1 cellular context compared by ENCODE assay signal in the genomic region with DNA sequence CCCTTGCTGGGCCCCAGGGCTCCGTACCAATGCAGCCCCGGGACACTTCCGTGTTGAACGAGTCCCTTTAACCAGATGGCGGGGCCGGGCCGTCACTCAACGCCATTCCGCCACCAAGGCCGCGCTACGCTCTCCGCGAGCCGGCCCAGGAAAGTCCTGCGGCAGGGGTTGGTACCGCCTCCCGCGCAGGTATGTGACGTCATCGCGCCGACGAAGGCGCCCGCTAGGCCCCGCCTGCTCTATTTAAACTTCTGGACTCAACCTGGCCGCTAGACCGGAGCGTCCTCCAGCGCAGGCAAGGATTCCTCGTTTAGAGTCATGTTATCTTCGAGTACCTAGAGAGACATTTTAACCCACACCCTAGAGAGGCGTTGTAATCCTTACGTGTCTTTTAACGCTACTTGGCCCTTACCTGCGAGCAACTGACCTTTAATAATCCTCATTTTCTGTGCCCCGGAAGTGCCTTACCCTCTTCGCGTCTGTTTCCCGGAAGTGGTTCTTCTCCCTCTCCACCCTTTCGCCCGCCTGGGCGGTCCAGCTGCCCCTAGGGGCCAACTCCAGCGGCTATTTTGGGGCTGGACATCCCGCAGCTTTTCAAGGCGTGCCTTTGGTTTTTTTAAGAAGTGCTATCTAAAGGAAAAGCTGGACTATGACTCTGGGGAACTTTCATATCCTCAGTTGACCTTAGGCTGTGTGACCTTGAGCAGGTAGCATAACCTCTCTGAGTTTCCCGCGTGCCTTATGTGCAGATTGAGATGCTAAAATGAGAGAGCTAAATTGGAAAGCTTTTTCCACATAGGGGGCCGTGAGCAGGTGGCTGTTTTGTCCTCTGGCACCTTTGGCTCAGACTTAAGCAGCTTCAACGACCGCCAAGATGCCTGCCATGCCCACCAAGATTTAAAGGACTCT.
A peak's percentile ranks its signal among the peaks of the same experiment; 100 is the strongest.
TF ChIP-seq lines count a peak whose summit lies in the region.

TSS of gene PNPLA4 (minus strand) at position 155 of the 909 bp plus-strand sequence. CDS start 1,294 bp downstream, outside the sequence.

TF ChIP-seq in HepG2, 621 proteins besides CTCF, POLR2A, EP300 and RAD21 (continued from another document):
- TF ChIP-seq AHDC1 (CRISPR knock-in tag; IDR thresholded peaks at IDR 0.05; ENCODE audit: borderline replicate concordance) (no peak), SRSF1 (optimal IDR thresholded peaks at IDR 0.05; ENCODE audit: low read depth, low read length) (peak; percentile 77), EHMT2 (IDR thresholded peaks at IDR 0.05; ENCODE audit: borderline replicate concordance, low read depth, low read length) (peak; percentile 71; the same call in 1 of the 2 replicates), ZNF350 (CRISPR knock-in tag; IDR thresholded peaks at IDR 0.05; ENCODE audit: borderline replicate concordance, low read depth) (0 out of 2 replicates have a peak, but pooled peaks have one; percentile 42), ZMYM4 (CRISPR knock-in tag; IDR thresholded peaks at IDR 0.05) (peak; percentile 75; the same call in 1 of the 2 replicates), ZNF136 (CRISPR knock-in tag; IDR thresholded peaks at IDR 0.05; ENCODE audit: low read depth) (0 out of 2 replicates have a peak, but pooled peaks have one; percentile 42), ZNF878 (CRISPR knock-in tag; IDR thresholded peaks at IDR 0.05) (0 out of 2 replicates have a peak, but pooled peaks have one; percentile 41), SRY (CRISPR knock-in tag; IDR thresholded peaks at IDR 0.05) (0 out of 2 replicates have a peak, but pooled peaks have one; percentile 43), ATF7 (IDR thresholded peaks at IDR 0.05) (peak; percentile 97), ATF7 (CRISPR knock-in tag; IDR thresholded peaks at IDR 0.05) (peak; percentile 49; the same call in 1 of the 2 replicates)
- TF ChIP-seq, protein P1, sequence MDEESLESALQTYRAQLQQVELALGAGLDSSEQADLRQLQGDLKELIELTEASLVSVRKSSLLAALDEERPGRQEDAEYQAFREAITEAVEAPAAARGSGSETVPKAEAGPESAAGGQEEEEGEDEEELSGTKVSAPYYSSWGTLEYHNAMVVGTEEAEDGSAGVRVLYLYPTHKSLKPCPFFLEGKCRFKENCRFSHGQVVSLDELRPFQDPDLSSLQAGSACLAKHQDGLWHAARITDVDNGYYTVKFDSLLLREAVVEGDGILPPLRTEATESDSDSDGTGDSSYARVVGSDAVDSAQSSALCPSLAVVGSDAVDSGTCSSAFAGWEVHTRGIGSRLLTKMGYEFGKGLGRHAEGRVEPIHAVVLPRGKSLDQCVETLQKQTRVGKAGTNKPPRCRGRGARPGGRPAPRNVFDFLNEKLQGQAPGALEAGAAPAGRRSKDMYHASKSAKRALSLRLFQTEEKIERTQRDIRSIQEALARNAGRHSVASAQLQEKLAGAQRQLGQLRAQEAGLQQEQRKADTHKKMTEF (CRISPR knock-in tag; IDR thresholded peaks at IDR 0.05): peak; percentile 49; the same call in 1 of the 2 replicates
